ENCODE assay signal across 11 cellular contexts in the genomic region with DNA sequence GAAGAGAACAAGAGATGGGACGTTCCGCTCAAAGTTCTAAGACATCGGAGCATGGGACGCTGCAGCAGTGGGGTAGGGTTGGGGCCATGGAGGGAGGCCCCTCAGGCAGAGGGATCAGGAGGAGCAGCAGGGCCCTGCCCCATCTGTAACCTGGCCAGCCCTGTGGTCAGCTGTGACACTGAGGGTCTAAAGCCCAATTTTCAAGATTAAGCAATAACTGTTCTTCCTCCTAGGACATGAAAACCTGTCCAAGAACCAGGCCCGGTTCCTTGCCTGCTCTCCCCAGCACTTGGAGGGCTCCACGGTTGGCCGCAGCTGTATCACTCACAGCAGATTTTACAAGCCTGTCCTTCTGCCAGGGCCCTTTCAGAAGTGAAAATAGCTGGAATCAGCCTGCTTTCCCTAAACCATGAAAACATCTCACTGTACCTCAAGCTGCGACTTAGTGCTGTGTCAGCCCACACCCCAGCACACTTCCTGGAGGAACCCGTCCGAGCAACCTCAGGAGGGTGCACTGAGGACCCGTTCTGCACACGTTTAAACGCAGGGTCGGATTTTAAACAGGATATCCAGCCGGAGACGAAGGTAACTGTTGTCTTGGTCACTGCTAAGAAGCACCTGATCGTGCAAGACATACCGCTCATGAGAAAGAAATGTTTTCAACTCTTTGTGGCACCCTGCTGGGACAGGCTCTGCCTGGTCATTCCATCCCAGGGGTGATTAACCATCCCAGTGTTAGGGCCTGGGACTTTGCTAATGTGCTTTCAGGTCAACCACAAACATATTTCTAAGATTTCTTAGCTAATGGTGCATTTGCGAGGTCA.
DNase-seq lines count a peak whose midpoint lies in the region; ATAC-seq, FAIRE-seq and TF ChIP-seq lines count a peak whose summit lies in the region.
"Had no signal": no experiment of that assay in that cellular context is flagged by ENCODE, and none has a peak within 500 bp of the region (broad histone marks: within the 10 kb centered on the region; RNA-seq: fewer than 3 reads in every experiment).

No MANE protein-coding gene starts in this region.

- ATAC-seq in gastrocnemius medialis (peak; percentile 53 to 55), HG02870 (IDR thresholded peaks at IDR 0.05; ENCODE audit: unreplicated experiment) (no peak)
- no peak for ATAC-seq in natural killer cell treated with Interleukin-12 subunit alpha and Interleukin-12 subunit beta and Interleukin-15 and Interleukin-18, amount 100 ng/mL, for 72 hours

- no peak overlapping the region for H2AFZ ChIP-seq in GM23248
- H2AFZ ChIP-seq in astrocyte (ENCODE audit: low read depth, low read length), result no peak overlapping the region

- H4K20me1 ChIP-seq in GM23248 (ENCODE audit: insufficient read depth) (no peaks in the 10 kb centered on the region), astrocyte (ENCODE audit: insufficient read depth, low read length) (no peaks in the 10 kb centered on the region)

- peaks cover 23% of the 10 kb centered on the region for H3K27me3 ChIP-seq in GM23248 (replicated peaks; ENCODE audit: insufficient read depth)
- no peaks in the 10 kb centered on the region for H3K27me3 ChIP-seq in astrocyte (ENCODE audit: insufficient read depth, low read length)
- H3K27me3 ChIP-seq in gastrocnemius medialis, result peaks cover 0 to 4% (median 4%) of the 10 kb centered on the region in 3 donors

- H3K36me3 ChIP-seq in GM23248 (ENCODE audit: low read depth) (no peaks in the 10 kb centered on the region), astrocyte (ENCODE audit: insufficient read depth, low read length) (no peaks in the 10 kb centered on the region), gastrocnemius medialis (no peaks in the 10 kb centered on the region)

- no peaks in the 10 kb centered on the region for H3K36me3 Mint-ChIP-seq in astrocyte (ENCODE audit: low read depth, unreplicated experiment)
- H3K36me3 Mint-ChIP-seq in natural killer cell treated with Interleukin-12 subunit alpha and Interleukin-12 subunit beta and Interleukin-15 and Interleukin-18, amount 100 ng/mL, for 72 hours, result no peaks in the 10 kb centered on the region

- no peak for FAIRE-seq in astrocyte (lab: Jason Lieb, UNC)

- peak overlapping the region; percentile 56 for H3K27ac Mint-ChIP-seq in astrocyte (ENCODE audit: unreplicated experiment)
- no peak overlapping the region for H3K27ac Mint-ChIP-seq in natural killer cell treated with Interleukin-12 subunit alpha and Interleukin-12 subunit beta and Interleukin-15 and Interleukin-18, amount 100 ng/mL, for 72 hours
- H3K27ac Mint-ChIP-seq: activated B cell treated with CpG ODN at 0.5 μM for 24 hours; activated naive CD4-positive, alpha-beta T cell treated with anti-CD3 and anti-CD28 coated beads, Interleukin-2, amount 50 U/mL, for 24 hours had no signal

- H3F3A ChIP-seq in GM23248 (ENCODE audit: insufficient read depth), result no peaks in the 10 kb centered on the region

- 14 to 21% methylated on average over 19 of the region's 19 CpGs for WGBS in GM23248 (ENCODE audit: low coverage in 1 of 2, low lambda C conversion rate in 2 of 2, missing lambda C conversion rate in 2 of 2), 2 experiments

- TF ChIP-seq POLR2A in gastrocnemius medialis (IDR thresholded peaks at IDR 0.05), result no peak

- no peaks in the 10 kb centered on the region for H3K79me2 ChIP-seq in GM23248 (ENCODE audit: insufficient read depth)
- no peaks in the 10 kb centered on the region for H3K79me2 ChIP-seq in astrocyte (ENCODE audit: insufficient read depth, low read length)

- DNase-seq in GM23248 (peak; percentile 6), astrocyte (ENCODE audit: low read depth) (peak; percentile 10), left kidney (ENCODE audit: low read depth, low spot score) (peak; percentile 67), gastrocnemius medialis (peak; percentile 52 to 75), NOMO-1 treated with DMSO at 0.1 percent for 48 hours (lab: John Stamatoyannopoulos, UW; ENCODE audit: unreplicated experiment) (no peak), dedifferentiated amniotic fluid mesenchymal stem cell (ENCODE audit: extremely low spot score) (no peak)
- no peak for DNase-seq in natural killer cell treated with Interleukin-12 subunit alpha and Interleukin-12 subunit beta and Interleukin-15 and Interleukin-18, amount 100 ng/mL, for 72 hours (ENCODE audit: low spot score)
- DNase-seq: activated B cell treated with CpG ODN at 0.5 μM for 24 hours, COR-L47 had no signal

- in situ Hi-C loops in GM23248 (cut with MboI), result no loop called here
- in situ Hi-C loops in gastrocnemius medialis (cut with MboI; ENCODE audit: low sequenced_read_pairs in 4 of 4), result no loop called here

- peaks cover 30% of the 10 kb centered on the region for H3K27me3 Mint-ChIP-seq in astrocyte (ENCODE audit: low read depth, unreplicated experiment)
- H3K27me3 Mint-ChIP-seq in natural killer cell treated with Interleukin-12 subunit alpha and Interleukin-12 subunit beta and Interleukin-15 and Interleukin-18, amount 100 ng/mL, for 72 hours, result peaks cover 29 to 49% of the 10 kb centered on the region in 2 donors

- no peaks in the 10 kb centered on the region for H3K9me2 ChIP-seq in GM23248 (ENCODE audit: insufficient read depth)

- H3K4me1 Mint-ChIP-seq in astrocyte (ENCODE audit: low read depth, unreplicated experiment), result peaks cover 11% of the 10 kb centered on the region
- H3K4me1 Mint-ChIP-seq in natural killer cell treated with Interleukin-12 subunit alpha and Interleukin-12 subunit beta and Interleukin-15 and Interleukin-18, amount 100 ng/mL, for 72 hours (ENCODE audit: low read depth in 2 of 2), result no peaks in the 10 kb centered on the region
- H3K4me1 Mint-ChIP-seq: activated naive CD4-positive, alpha-beta T cell treated with anti-CD3 and anti-CD28 coated beads, Interleukin-2, amount 50 U/mL, for 24 hours had no signal

- intact Hi-C loops in gastrocnemius medialis (cut with DNase I; ENCODE audit: low total_unique reads), result loop anchor here (10.0 kb wide), 1 partner anchor 695 kb away; no protein-coding TSS in a partner anchor

- H3K9ac ChIP-seq in GM23248, result no peak overlapping the region
- no peak overlapping the region for H3K9ac ChIP-seq in astrocyte (ENCODE audit: low read length)

- H3K9me3 Mint-ChIP-seq in astrocyte (ENCODE audit: unreplicated experiment), result peaks cover 14% of the 10 kb centered on the region
- no peaks in the 10 kb centered on the region for H3K9me3 Mint-ChIP-seq in natural killer cell treated with Interleukin-12 subunit alpha and Interleukin-12 subunit beta and Interleukin-15 and Interleukin-18, amount 100 ng/mL, for 72 hours
- H3K9me3 Mint-ChIP-seq: activated B cell treated with CpG ODN at 0.5 μM for 24 hours had no signal

- H3K4me3 Mint-ChIP-seq in astrocyte (ENCODE audit: unreplicated experiment), result no peak overlapping the region
- no peak overlapping the region for H3K4me3 Mint-ChIP-seq in natural killer cell treated with Interleukin-12 subunit alpha and Interleukin-12 subunit beta and Interleukin-15 and Interleukin-18, amount 100 ng/mL, for 72 hours
- H3K4me3 Mint-ChIP-seq: activated B cell treated with CpG ODN at 0.5 μM for 24 hours; activated naive CD4-positive, alpha-beta T cell treated with anti-CD3 and anti-CD28 coated beads, Interleukin-2, amount 50 U/mL, for 24 hours had no signal

- TF ChIP-seq CTCF in astrocyte (IDR thresholded peaks at IDR 0.05; ENCODE audit: insufficient read depth, low read depth, low read length) (no peak), gastrocnemius medialis (IDR thresholded peaks at IDR 0.05 in 4 of 5, conservative IDR thresholded peaks at IDR 0.05 in 1 of 5) (no peak)

- H3K4me1 ChIP-seq in GM23248 (ENCODE audit: insufficient read depth) (no peaks in the 10 kb centered on the region), astrocyte (ENCODE audit: insufficient read depth, low read length) (no peaks in the 10 kb centered on the region), gastrocnemius medialis (peaks cover 0 to 3% of the 10 kb centered on the region in 2 donors)

- H3K4me3 ChIP-seq in GM23248 (no peak overlapping the region), astrocyte (ENCODE audit: insufficient read depth, low read depth, low read length) (no peak overlapping the region), gastrocnemius medialis (no peak overlapping the region)

- H3K27ac ChIP-seq in GM23248 (no peak overlapping the region), astrocyte (ENCODE audit: low read depth, low read length) (no peak overlapping the region), gastrocnemius medialis (peak overlapping the region; percentile 47 to 66 (median 56))

- H3K9me3 ChIP-seq in GM23248 (ENCODE audit: low read depth) (no peaks in the 10 kb centered on the region), astrocyte (ENCODE audit: insufficient read depth, low read depth, low read length) (peaks cover 2% of the 10 kb centered on the region), gastrocnemius medialis (no peaks in the 10 kb centered on the region)

- H3K4me2 ChIP-seq in GM23248 (ENCODE audit: unreplicated experiment) (no peak overlapping the region), astrocyte (ENCODE audit: low read length) (no peak overlapping the region)

Comparison
In these comparisons a context has a peak if more than half of its experiments do, and no peak if none do; other contexts are left out.
1. DNase-seq: peak in GM23248 (single experiment), astrocyte (single experiment), left kidney (single experiment) and gastrocnemius medialis (2 of 2); none in NOMO-1 treated with DMSO at 0.1 percent for 48 hours (single experiment), dedifferentiated amniotic fluid mesenchymal stem cell (single experiment) and natural killer cell treated with Interleukin-12 subunit alpha and Interleukin-12 subunit beta and Interleukin-15 and Interleukin-18, amount 100 ng/mL, for 72 hours (single experiment).
2. H3K27ac ChIP-seq: peak in gastrocnemius medialis (4 of 4); none in GM23248 (single experiment) and astrocyte (single experiment).
3. ATAC-seq: peak in gastrocnemius medialis (2 of 2); none in HG02870 (single experiment) and natural killer cell treated with Interleukin-12 subunit alpha and Interleukin-12 subunit beta and Interleukin-15 and Interleukin-18, amount 100 ng/mL, for 72 hours (0 of 2).